21 cellular contexts compared by ENCODE assay signal in genomic region chr5:173660481-173661280, GRCh38.
"Had no signal": no experiment of that assay in that cellular context is flagged by ENCODE, and none has a peak within 500 bp of the region (broad histone marks: within the 10 kb centered on the region; RNA-seq: fewer than 3 reads in every experiment).

No MANE protein-coding gene starts in this region.

- H3K27me3 Mint-ChIP-seq: activated CD4-positive, alpha-beta T cell treated with anti-CD3 and anti-CD28 coated beads, Interleukin-2, amount 10 ng/mL, durations not matched to agents 24 days and 14 days; naive B cell had no signal

- H3K27ac ChIP-seq: ascending aorta, breast epithelium, esophagus muscularis mucosa, gastroesophageal sphincter, ovary, suprapubic skin, transverse colon, vagina had no signal

- H3K4me3 Mint-ChIP-seq: activated CD4-positive, alpha-beta T cell treated with anti-CD3 and anti-CD28 coated beads, Interleukin-2, amount 10 ng/mL, durations not matched to agents 24 days and 14 days; activated CD8-positive, alpha-beta T cell treated with anti-CD3 and anti-CD28 coated beads for 36 hours; activated naive CD4-positive, alpha-beta T cell treated with anti-CD3 and anti-CD28 coated beads, Interleukin-2, amount 10 ng/mL, durations not matched to agents 7 days and 5 days; activated naive CD8-positive, alpha-beta T cell treated with anti-CD3 and anti-CD28 coated beads, Interleukin-2, amount 50 U/mL, for 24 hours; activated T-cell treated with anti-CD3 and anti-CD28 coated beads, Interleukin-2, amount 50 U/mL, for 24 hours; immature natural killer cell; naive B cell had no signal

- H3K27ac Mint-ChIP-seq: activated CD4-positive, alpha-beta T cell treated with anti-CD3 and anti-CD28 coated beads, Interleukin-2, amount 10 ng/mL, durations not matched to agents 24 days and 14 days; activated CD8-positive, alpha-beta T cell treated with anti-CD3 and anti-CD28 coated beads for 36 hours; activated naive CD4-positive, alpha-beta T cell treated with anti-CD3 and anti-CD28 coated beads, Interleukin-2, amount 10 ng/mL, durations not matched to agents 7 days and 5 days; activated naive CD8-positive, alpha-beta T cell treated with anti-CD3 and anti-CD28 coated beads, Interleukin-2, amount 50 U/mL, for 24 hours; activated T-cell treated with anti-CD3 and anti-CD28 coated beads, Interleukin-2, amount 50 U/mL, for 24 hours; activated T-helper 2 cell treated with anti-CD3 and anti-CD28 coated beads, Interferon-gamma antibody, Interleukin-2, Interleukin-4, amounts not matched to agents 10 μg/mL and 5 μg/mL and 100 μg/mL, durations not matched to agents 14 hours and 24 hours and 36 hours; immature natural killer cell had no signal

- H3K4me1 ChIP-seq: ascending aorta, breast epithelium, esophagus muscularis mucosa, gastroesophageal sphincter, suprapubic skin, transverse colon, vagina had no signal

- H3K9me3 Mint-ChIP-seq: activated CD4-positive, alpha-beta T cell treated with anti-CD3 and anti-CD28 coated beads, Interleukin-2, amount 10 ng/mL, durations not matched to agents 24 days and 14 days; activated CD8-positive, alpha-beta T cell treated with anti-CD3 and anti-CD28 coated beads for 36 hours; activated naive CD4-positive, alpha-beta T cell treated with anti-CD3 and anti-CD28 coated beads, Interleukin-2, amount 10 ng/mL, durations not matched to agents 7 days and 5 days; activated naive CD8-positive, alpha-beta T cell treated with anti-CD3 and anti-CD28 coated beads, Interleukin-2, amount 50 U/mL, for 24 hours; activated T-cell treated with anti-CD3 and anti-CD28 coated beads, Interleukin-2, amount 50 U/mL, for 24 hours; activated T-helper 2 cell treated with anti-CD3 and anti-CD28 coated beads, Interferon-gamma antibody, Interleukin-2, Interleukin-4, amounts not matched to agents 10 μg/mL and 5 μg/mL and 100 μg/mL, durations not matched to agents 14 hours and 24 hours and 36 hours; immature natural killer cell had no signal

- H3K36me3 Mint-ChIP-seq: activated naive CD4-positive, alpha-beta T cell treated with anti-CD3 and anti-CD28 coated beads, Interleukin-2, amount 10 ng/mL, durations not matched to agents 7 days and 5 days; immature natural killer cell had no signal

- H3K4me1 Mint-ChIP-seq: activated CD4-positive, alpha-beta T cell treated with anti-CD3 and anti-CD28 coated beads, Interleukin-2, amount 10 ng/mL, durations not matched to agents 24 days and 14 days; activated naive CD8-positive, alpha-beta T cell treated with anti-CD3 and anti-CD28 coated beads, Interleukin-2, amount 50 U/mL, for 24 hours; immature natural killer cell had no signal

- H3K27me3 ChIP-seq: ascending aorta, breast epithelium, esophagus muscularis mucosa, gastroesophageal sphincter, ovary, suprapubic skin, transverse colon, vagina had no signal

- H3K4me3 ChIP-seq: ascending aorta, breast epithelium, esophagus muscularis mucosa, gastroesophageal sphincter, mucosa of descending colon, ovary, suprapubic skin, transverse colon, vagina had no signal

- H3K36me3 ChIP-seq: ascending aorta, breast epithelium, esophagus muscularis mucosa, gastroesophageal sphincter, ovary, suprapubic skin, transverse colon, vagina had no signal

- DNase-seq: activated CD4-positive, alpha-beta T cell treated with anti-CD3 and anti-CD28 coated beads, Interleukin-2, amount 10 ng/mL, durations not matched to agents 24 days and 14 days; activated CD8-positive, alpha-beta T cell treated with anti-CD3 and anti-CD28 coated beads for 36 hours; activated naive CD4-positive, alpha-beta T cell treated with anti-CD3 and anti-CD28 coated beads, Interleukin-2, amount 10 ng/mL, durations not matched to agents 7 days and 5 days; activated naive CD8-positive, alpha-beta T cell treated with anti-CD3 and anti-CD28 coated beads, Interleukin-2, amount 50 U/mL, for 24 hours; activated T-cell treated with anti-CD3 and anti-CD28 coated beads, Interleukin-2, amount 50 U/mL, for 24 hours; cerebellar nuclear complex; effector CD8-positive, alpha-beta T cell; immature natural killer cell; mesenchymal stem cell; mucosa of descending colon; naive B cell; ovary; stimulated activated naive CD4-positive, alpha-beta T cell treated with Interleukin-2 at 50 U/mL for 16 hours; transverse colon had no signal

- H3K9me3 ChIP-seq: breast epithelium, mucosa of descending colon, ovary, suprapubic skin, transverse colon, vagina had no signal
